20 cellular contexts compared by ENCODE assay signal in the genomic region with DNA sequence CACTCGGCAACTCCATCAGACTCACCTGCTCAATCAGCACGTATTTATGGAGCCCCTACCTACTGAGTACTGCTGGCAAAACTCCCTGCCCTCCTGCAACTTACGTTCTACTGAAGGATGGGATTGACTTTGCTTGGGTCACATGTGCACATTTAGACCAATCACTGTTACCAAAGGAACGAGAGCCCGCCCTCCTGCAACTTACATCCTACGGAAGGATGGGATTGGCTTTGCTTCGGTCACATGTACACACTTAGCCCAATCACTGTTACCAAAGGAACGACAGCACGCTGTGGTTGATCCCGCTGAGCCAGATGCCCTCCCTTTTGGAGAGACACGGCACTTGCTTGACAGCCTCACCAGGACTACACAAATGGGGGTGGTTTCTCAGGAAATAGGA. TPM values are rescaled to one million over a fixed set of nuclear protein-coding genes. Genes with fewer than 3 reads are reported as not detected.
DNase-seq lines count a peak whose midpoint lies in the region; ATAC-seq, FAIRE-seq and TF ChIP-seq lines count a peak whose summit lies in the region.
"Had no signal": no experiment of that assay in that cellular context is flagged by ENCODE, and none has a peak within 500 bp of the region (broad histone marks: within the 10 kb centered on the region; RNA-seq: fewer than 3 reads in every experiment).

No MANE protein-coding gene starts in this region.

- H3K9ac ChIP-seq in endodermal cell (ENCODE audit: extremely low read depth, low read length, poor library complexity, severe bottlenecking): no peak overlapping the region

- no peaks in the 10 kb centered on the region for H3K9me3 ChIP-seq in endodermal cell (ENCODE audit: control insufficient read depth, low read length)
- H3K9me3 ChIP-seq: SJCRH30 had no signal

- H3K27ac ChIP-seq in endodermal cell (ENCODE audit: low read depth, low read length): no peak overlapping the region
- H3K27ac ChIP-seq: C4-2B, SJCRH30 had no signal

- no peak overlapping the region for H3K4me3 Mint-ChIP-seq in endodermal cell
- H3K4me3 Mint-ChIP-seq in activated naive CD4-positive, alpha-beta T cell treated with anti-CD3 and anti-CD28 coated beads, Interleukin-2, amount 10 ng/mL, durations not matched to agents 7 days and 5 days: no peak overlapping the region

- peaks cover 2% of the 10 kb centered on the region for H3K4me1 ChIP-seq in endodermal cell (ENCODE audit: control insufficient read depth, insufficient read depth, low read length)
- H3K4me1 ChIP-seq: SJCRH30 had no signal

- no peak for TF ChIP-seq CTCF in endodermal cell (conservative IDR thresholded peaks at IDR 0.05)

- H3K27me3 Mint-ChIP-seq in endodermal cell (ENCODE audit: insufficient read depth): peaks cover 4% of the 10 kb centered on the region
- peaks cover 41% of the 10 kb centered on the region for H3K27me3 Mint-ChIP-seq in activated naive CD4-positive, alpha-beta T cell treated with anti-CD3 and anti-CD28 coated beads, Interleukin-2, amount 10 ng/mL, durations not matched to agents 7 days and 5 days

- FAIRE-seq in GM12891 (lab: Jason Lieb, UNC): peak; percentile 13
- FAIRE-seq: GM19239 had no signal

- no peak for DNase-seq in GM12891 (ENCODE audit: insufficient read length, low spot score)
- DNase-seq in HT1080 (ENCODE audit: low read depth): peak; percentile 46
- DNase-seq in SK-N-DZ (ENCODE audit: low spot score): peak; percentile 59
- peak; percentile 54 for DNase-seq in iPS-NIHi7 (ENCODE audit: extremely low spot score)
- no peak for DNase-seq in sciatic nerve (ENCODE audit: low spot score)
- DNase-seq in hippocampal formation (lab: John Stamatoyannopoulos, UW): no peak
- no peak for DNase-seq in endodermal cell
- DNase-seq in activated naive CD4-positive, alpha-beta T cell treated with anti-CD3 and anti-CD28 coated beads, Interleukin-2, amount 10 ng/mL, durations not matched to agents 7 days and 5 days: no peak
- DNase-seq: AML-193, DMS79 treated with DMSO at 0.1 percent for 48 hours, MM.1S, NCI-H1105 treated with DMSO at 0.1 percent for 48 hours, NCI-H1694, NCI-H2081 treated with DMSO at 0.1 percent for 48 hours, NCI-H510A, NCI-H748 treated with DMSO at 0.1 percent for 48 hours, SJCRH30, T-helper 2 cell had no signal

- peaks cover 2% of the 10 kb centered on the region for H3K4me1 Mint-ChIP-seq in endodermal cell
- H3K4me1 Mint-ChIP-seq in activated naive CD4-positive, alpha-beta T cell treated with anti-CD3 and anti-CD28 coated beads, Interleukin-2, amount 10 ng/mL, durations not matched to agents 7 days and 5 days: peaks cover 10% of the 10 kb centered on the region

- no peaks in the 10 kb centered on the region for H3K27me3 ChIP-seq in endodermal cell (ENCODE audit: control insufficient read depth, insufficient read depth, low read length, poor library complexity, severe bottlenecking)

- H3K27ac Mint-ChIP-seq in endodermal cell: no peak overlapping the region
- H3K27ac Mint-ChIP-seq in activated naive CD4-positive, alpha-beta T cell treated with anti-CD3 and anti-CD28 coated beads, Interleukin-2, amount 10 ng/mL, durations not matched to agents 7 days and 5 days: no peak overlapping the region

- H3K4me3 ChIP-seq in endodermal cell (ENCODE audit: low read length): no peak overlapping the region
- H3K4me3 ChIP-seq: SJCRH30 had no signal

- WGBS in endodermal cell (ENCODE audit: insufficient coverage in 1 of 2, insufficient read length in 1 of 2), 2 experiments: 94 to 100% methylated on average over 5 to 11 of the region's 11 CpGs

- H3K36me3 Mint-ChIP-seq in endodermal cell (ENCODE audit: low read depth): no peaks in the 10 kb centered on the region
- no peaks in the 10 kb centered on the region for H3K36me3 Mint-ChIP-seq in activated naive CD4-positive, alpha-beta T cell treated with anti-CD3 and anti-CD28 coated beads, Interleukin-2, amount 10 ng/mL, durations not matched to agents 7 days and 5 days

- CTCF ChIA-PET in activated naive CD4-positive, alpha-beta T cell treated with anti-CD3 and anti-CD28 coated beads, Interleukin-2, amount 10 ng/mL, durations not matched to agents 7 days and 5 days (lab: Charles Lee): no interaction called here

- no peak for TF ChIP-seq POLR2A in GM12891 (IDR thresholded peaks at IDR 0.05; ENCODE audit: low read depth, low read length)

- no peak for ATAC-seq in sciatic nerve

- intact Hi-C loops in sciatic nerve (cut with DNase I): loop anchor here (10.0 kb wide), 1 partner anchor 296 kb away; no protein-coding TSS in a partner anchor

- H3K36me3 ChIP-seq in endodermal cell (ENCODE audit: control insufficient read depth, insufficient read depth, low read length): no peaks in the 10 kb centered on the region
- H3K36me3 ChIP-seq: SJCRH30 had no signal

- H3K9me3 Mint-ChIP-seq in endodermal cell: no peaks in the 10 kb centered on the region
- no peaks in the 10 kb centered on the region for H3K9me3 Mint-ChIP-seq in activated naive CD4-positive, alpha-beta T cell treated with anti-CD3 and anti-CD28 coated beads, Interleukin-2, amount 10 ng/mL, durations not matched to agents 7 days and 5 days

TF ChIP-seq in GM12891, 5 proteins besides CTCF, POLR2A, EP300 and RAD21:
- TF ChIP-seq POU2F2 (IDR thresholded peaks at IDR 0.05; ENCODE audit: low read depth, low read length) (no peak), TAF1 (IDR thresholded peaks at IDR 0.05; ENCODE audit: low read depth, low read length) (no peak), PAX5 (IDR thresholded peaks at IDR 0.05; ENCODE audit: insufficient read depth, low read length, severe bottlenecking) (no peak), POLR2AphosphoS5 (IDR thresholded peaks at IDR 0.05; ENCODE audit: low read depth, low read length) (no peak), SPI1 (IDR thresholded peaks at IDR 0.05; ENCODE audit: low read depth, low read length) (no peak)

RNA-seq across cellular contexts. Expression of gene UBIAD1, which starts 46.0 kb away (rescaled TPM):
- polyA plus RNA-seq in GM12891 (2012; ENCODE audit: low read depth, missing spikeins): 6.6 TPM
- total RNA-seq in HT1080 (2014; rRNA removed; shearing (Covaris generic)): 19.0 and 21.2 TPM in 2 replicates
- polyA plus RNA-seq in HT1080 (2015; cell fraction: cytosol; rRNA removed): 20.3 and 23.0 TPM in 2 replicates
- polyA plus RNA-seq in HT1080 (2015; cell fraction: nucleus; rRNA removed): 14.6 and 16.5 TPM in 2 replicates
- 8.5 and 13.4 TPM in 2 replicates for polyA plus RNA-seq in SK-N-DZ (2014; cell fraction: cytosol; rRNA removed)
- polyA plus RNA-seq in SK-N-DZ (2014; cell fraction: nucleus; rRNA removed): 4.9 and 10.9 TPM in 2 replicates
- total RNA-seq in sciatic nerve (13.9 TPM), endodermal cell (10 to 100 TPM; 12.9 to 15.9 TPM)
- polyA plus RNA-seq in endodermal cell (2013, experiment 1 of 2): 16.4 TPM
- polyA plus RNA-seq in endodermal cell (2013, experiment 2 of 2): 12.8 TPM

RNA-seq across cellular contexts. Expression of gene MTOR, which starts 56.6 kb away (rescaled TPM):
- 15.2 TPM for polyA plus RNA-seq in GM12891 (2012; ENCODE audit: low read depth, missing spikeins)
- total RNA-seq in HT1080 (2014; rRNA removed; shearing (Covaris generic)): 33.6 and 45.2 TPM in 2 replicates
- polyA plus RNA-seq in HT1080 (2015; cell fraction: cytosol; rRNA removed): 14.7 and 16.8 TPM in 2 replicates
- 60.2 and 72.4 TPM in 2 replicates for polyA plus RNA-seq in HT1080 (2015; cell fraction: nucleus; rRNA removed)
- polyA plus RNA-seq in SK-N-DZ (2014; cell fraction: cytosol; rRNA removed): 22.6 and 24.8 TPM in 2 replicates
- polyA plus RNA-seq in SK-N-DZ (2014; cell fraction: nucleus; rRNA removed): 51.4 and 73.7 TPM in 2 replicates
- total RNA-seq in sciatic nerve: 36.1 TPM
- 10 to 100 TPM; 69.0 to 78.3 TPM for total RNA-seq in endodermal cell
- 34.6 TPM for polyA plus RNA-seq in endodermal cell (2013, experiment 1 of 2)
- polyA plus RNA-seq in endodermal cell (2013, experiment 2 of 2): 34.8 TPM

Comparison
In these comparisons a context has a peak if more than half of its experiments do, and no peak if none do; other contexts are left out.
1. DNase-seq: peak in HT1080 (single experiment), SK-N-DZ (single experiment) and iPS-NIHi7 (single experiment); none in GM12891 (single experiment), sciatic nerve (single experiment), hippocampal formation (0 of 2), endodermal cell (single experiment) and activated naive CD4-positive, alpha-beta T cell treated with anti-CD3 and anti-CD28 coated beads, Interleukin-2, amount 10 ng/mL, durations not matched to agents 7 days and 5 days (single experiment).